In genomic region chr3:195468841-195469240, GRCh38 we compare ENCODE assay signal across 15 cellular contexts. TPM values are rescaled to one million over a fixed set of nuclear protein-coding genes. Genes with fewer than 3 reads are reported as not detected.
DNase-seq lines count a peak whose midpoint lies in the region; ATAC-seq and TF ChIP-seq lines count a peak whose summit lies in the region.
"Had no signal": no experiment of that assay in that cellular context is flagged by ENCODE, and none has a peak within 500 bp of the region (broad histone marks: within the 10 kb centered on the region; RNA-seq: fewer than 3 reads in every experiment).

No MANE protein-coding gene starts in this region.

- intact Hi-C loops in activated CD4-positive, alpha-beta T cell treated with anti-CD3 and anti-CD28 coated beads, Interleukin-2, amount 10 ng/mL, durations not matched to agents 24 days and 14 days (cut with micrococcal nuclease), result loop anchor here (1.0 to 2.0 kb wide), 2 partner anchors 26 to 60 kb away; partner anchors contain the start of gene ACAP2
- intact Hi-C loops in lower leg skin (cut with DNase I; ENCODE audit: low total_unique reads), result no loop called here

- no peaks in the 10 kb centered on the region for H3K27me3 Mint-ChIP-seq in activated CD4-positive, alpha-beta T cell treated with anti-CD3 and anti-CD28 coated beads, Interleukin-2, amount 10 ng/mL, durations not matched to agents 24 days and 14 days
- H3K27me3 Mint-ChIP-seq in stimulated activated naive CD8-positive, alpha-beta T cell treated with anti-CD3 and anti-CD28 coated beads, Interleukin-15, amount 100 ng/mL, for 72 hours, result no peaks in the 10 kb centered on the region
- peaks cover 0 to 5% of the 10 kb centered on the region in 2 donors for H3K27me3 Mint-ChIP-seq in stimulated activated naive B cell treated with anti-CD40 and anti-IgM and Interleukin-4, amounts not matched to agents 10 μg/mL and 1 μg/mL and 100 μg/mL, for 72 hours
- peaks cover 3% of the 10 kb centered on the region for H3K27me3 Mint-ChIP-seq in T-helper 2 cell treated with Interferon-gamma antibody and Interleukin-4, amounts not matched to agents 5 μg/mL and 100 μg/mL, for 36 hours (ENCODE audit: low read depth)

- peak overlapping the region; percentile 62 for H3K27ac Mint-ChIP-seq in activated CD4-positive, alpha-beta T cell treated with anti-CD3 and anti-CD28 coated beads, Interleukin-2, amount 10 ng/mL, durations not matched to agents 24 days and 14 days
- peak overlapping the region; percentile 86 to 90 for H3K27ac Mint-ChIP-seq in stimulated activated naive CD8-positive, alpha-beta T cell treated with anti-CD3 and anti-CD28 coated beads, Interleukin-15, amount 100 ng/mL, for 72 hours
- peak overlapping the region; percentile 2 for H3K27ac Mint-ChIP-seq in stimulated activated naive B cell treated with anti-CD40 and anti-IgM and Interleukin-4, amounts not matched to agents 10 μg/mL and 1 μg/mL and 100 μg/mL, for 72 hours
- H3K27ac Mint-ChIP-seq in T-helper 2 cell treated with Interferon-gamma antibody and Interleukin-4, amounts not matched to agents 5 μg/mL and 100 μg/mL, for 36 hours, result no peak overlapping the region
- H3K27ac Mint-ChIP-seq: GM23338 had no signal

- H3K4me1 Mint-ChIP-seq in activated CD4-positive, alpha-beta T cell treated with anti-CD3 and anti-CD28 coated beads, Interleukin-2, amount 10 ng/mL, durations not matched to agents 24 days and 14 days, result peaks cover 12% of the 10 kb centered on the region
- H3K4me1 Mint-ChIP-seq in stimulated activated naive CD8-positive, alpha-beta T cell treated with anti-CD3 and anti-CD28 coated beads, Interleukin-15, amount 100 ng/mL, for 72 hours, result peaks cover 17% of the 10 kb centered on the region
- H3K4me1 Mint-ChIP-seq in stimulated activated naive B cell treated with anti-CD40 and anti-IgM and Interleukin-4, amounts not matched to agents 10 μg/mL and 1 μg/mL and 100 μg/mL, for 72 hours, result peaks cover 6 to 14% of the 10 kb centered on the region in 2 donors
- peaks cover 14% of the 10 kb centered on the region for H3K4me1 Mint-ChIP-seq in T-helper 2 cell treated with Interferon-gamma antibody and Interleukin-4, amounts not matched to agents 5 μg/mL and 100 μg/mL, for 36 hours (ENCODE audit: low read depth)

- peaks cover 2% of the 10 kb centered on the region for H3K36me3 Mint-ChIP-seq in activated CD4-positive, alpha-beta T cell treated with anti-CD3 and anti-CD28 coated beads, Interleukin-2, amount 10 ng/mL, durations not matched to agents 24 days and 14 days (ENCODE audit: low read depth)
- H3K36me3 Mint-ChIP-seq in stimulated activated naive B cell treated with anti-CD40 and anti-IgM and Interleukin-4, amounts not matched to agents 10 μg/mL and 1 μg/mL and 100 μg/mL, for 72 hours, result peaks cover 1 to 11% of the 10 kb centered on the region in 2 donors
- peaks cover 11% of the 10 kb centered on the region for H3K36me3 Mint-ChIP-seq in T-helper 2 cell treated with Interferon-gamma antibody and Interleukin-4, amounts not matched to agents 5 μg/mL and 100 μg/mL, for 36 hours (ENCODE audit: low read depth)

- no peak for DNase-seq in activated CD4-positive, alpha-beta T cell treated with anti-CD3 and anti-CD28 coated beads, Interleukin-2, amount 10 ng/mL, durations not matched to agents 24 days and 14 days
- no peak for DNase-seq in activated CD4-positive, alpha-beta T cell treated with anti-CD3 and anti-CD28 coated beads, Interleukin-2, amount 50 U/mL, for 48 hours
- DNase-seq in stimulated activated naive CD8-positive, alpha-beta T cell treated with anti-CD3 and anti-CD28 coated beads, Interleukin-15, amount 100 ng/mL, for 72 hours, result no peak
- no peak for DNase-seq in stimulated activated naive CD8-positive, alpha-beta T cell treated with anti-CD3 and anti-CD28 coated beads, Interleukin-15, Interleukin-2, amounts not matched to agents 100 U/mL and 50 U/mL, for 24 hours
- DNase-seq in lower leg skin (ENCODE audit: low spot score in 2 of 2), result peak; percentile 2 to 23
- DNase-seq in stimulated activated naive B cell treated with anti-CD40 and anti-IgM and Interleukin-4, amounts not matched to agents 10 μg/mL and 1 μg/mL and 100 μg/mL, for 72 hours, result no peak
- no peak for DNase-seq in T-helper 2 cell treated with Interferon-gamma antibody and Interleukin-4, amounts not matched to agents 5 μg/mL and 100 μg/mL, for 36 hours (ENCODE audit: low spot score)
- DNase-seq: 8988T, AML-193, DMS79, H7 had no signal

- no peak for ATAC-seq in stimulated activated naive CD8-positive, alpha-beta T cell treated with anti-CD3 and anti-CD28 coated beads, Interleukin-15, amount 100 ng/mL, for 72 hours
- no peak for ATAC-seq in stimulated activated naive CD8-positive, alpha-beta T cell treated with anti-CD3 and anti-CD28 coated beads, Interleukin-15, Interleukin-2, amounts not matched to agents 100 U/mL and 50 U/mL, for 24 hours
- ATAC-seq in stimulated activated naive B cell treated with anti-CD40 and anti-IgM and Interleukin-4, amounts not matched to agents 10 μg/mL and 1 μg/mL and 100 μg/mL, for 72 hours (replicated peaks), result no peak
- ATAC-seq in HG03442 (IDR thresholded peaks at IDR 0.05; ENCODE audit: unreplicated experiment), result no peak
- ATAC-seq: GM12878, GM23338 had no signal

- H3K4me3 ChIP-seq in lower leg skin (ENCODE audit: low read depth, poor library complexity, severe bottlenecking), result no peak overlapping the region
- H3K4me3 ChIP-seq: BLaER1, GM12878, GM23338 had no signal

- TF ChIP-seq POLR2A in lower leg skin (IDR thresholded peaks at IDR 0.05), result no peak

- H3K9me3 Mint-ChIP-seq in activated CD4-positive, alpha-beta T cell treated with anti-CD3 and anti-CD28 coated beads, Interleukin-2, amount 10 ng/mL, durations not matched to agents 24 days and 14 days, result peaks cover 12% of the 10 kb centered on the region
- peaks cover 16 to 31% of the 10 kb centered on the region in 2 donors for H3K9me3 Mint-ChIP-seq in stimulated activated naive CD8-positive, alpha-beta T cell treated with anti-CD3 and anti-CD28 coated beads, Interleukin-15, amount 100 ng/mL, for 72 hours
- H3K9me3 Mint-ChIP-seq in stimulated activated naive B cell treated with anti-CD40 and anti-IgM and Interleukin-4, amounts not matched to agents 10 μg/mL and 1 μg/mL and 100 μg/mL, for 72 hours, result peaks cover 9 to 13% of the 10 kb centered on the region in 2 donors
- peaks cover 19% of the 10 kb centered on the region for H3K9me3 Mint-ChIP-seq in T-helper 2 cell treated with Interferon-gamma antibody and Interleukin-4, amounts not matched to agents 5 μg/mL and 100 μg/mL, for 36 hours

- no peak overlapping the region for H3K4me3 Mint-ChIP-seq in activated CD4-positive, alpha-beta T cell treated with anti-CD3 and anti-CD28 coated beads, Interleukin-2, amount 10 ng/mL, durations not matched to agents 24 days and 14 days
- H3K4me3 Mint-ChIP-seq in stimulated activated naive CD8-positive, alpha-beta T cell treated with anti-CD3 and anti-CD28 coated beads, Interleukin-15, amount 100 ng/mL, for 72 hours, result peak overlapping the region in 1 of 2 donors; percentile 45
- no peak overlapping the region for H3K4me3 Mint-ChIP-seq in stimulated activated naive B cell treated with anti-CD40 and anti-IgM and Interleukin-4, amounts not matched to agents 10 μg/mL and 1 μg/mL and 100 μg/mL, for 72 hours
- H3K4me3 Mint-ChIP-seq in T-helper 2 cell treated with Interferon-gamma antibody and Interleukin-4, amounts not matched to agents 5 μg/mL and 100 μg/mL, for 36 hours, result no peak overlapping the region
- H3K4me3 Mint-ChIP-seq: GM23338 had no signal

- 92 to 94% methylated on average over 4 of the region's 4 CpGs for WGBS in lower leg skin, 2 donors

- no peak for TF ChIP-seq CTCF in lower leg skin (IDR thresholded peaks at IDR 0.05)

RNA-seq across cellular contexts. Expression of gene ACAP2, which starts 26.0 kb away (rescaled TPM):
- total RNA-seq in activated CD4-positive, alpha-beta T cell treated with anti-CD3 and anti-CD28 coated beads, Interleukin-2, amount 10 ng/mL, durations not matched to agents 24 days and 14 days, result 39.1 and 40.0 TPM in 2 replicates
- total RNA-seq in lower leg skin, result 10 to 100 TPM; 52.9 to 62.0 (median 56.2) TPM

Comparison
In these comparisons a context has a peak if more than half of its experiments do, and no peak if none do; other contexts are left out.
1. DNase-seq: peak in lower leg skin (2 of 2); none in activated CD4-positive, alpha-beta T cell treated with anti-CD3 and anti-CD28 coated beads, Interleukin-2, amount 10 ng/mL, durations not matched to agents 24 days and 14 days (single experiment), activated CD4-positive, alpha-beta T cell treated with anti-CD3 and anti-CD28 coated beads, Interleukin-2, amount 50 U/mL, for 48 hours (0 of 2), stimulated activated naive CD8-positive, alpha-beta T cell treated with anti-CD3 and anti-CD28 coated beads, Interleukin-15, amount 100 ng/mL, for 72 hours (0 of 2), stimulated activated naive CD8-positive, alpha-beta T cell treated with anti-CD3 and anti-CD28 coated beads, Interleukin-15, Interleukin-2, amounts not matched to agents 100 U/mL and 50 U/mL, for 24 hours (single experiment), stimulated activated naive B cell treated with anti-CD40 and anti-IgM and Interleukin-4, amounts not matched to agents 10 μg/mL and 1 μg/mL and 100 μg/mL, for 72 hours (single experiment) and T-helper 2 cell treated with Interferon-gamma antibody and Interleukin-4, amounts not matched to agents 5 μg/mL and 100 μg/mL, for 36 hours (single experiment).